In the genomic region with DNA sequence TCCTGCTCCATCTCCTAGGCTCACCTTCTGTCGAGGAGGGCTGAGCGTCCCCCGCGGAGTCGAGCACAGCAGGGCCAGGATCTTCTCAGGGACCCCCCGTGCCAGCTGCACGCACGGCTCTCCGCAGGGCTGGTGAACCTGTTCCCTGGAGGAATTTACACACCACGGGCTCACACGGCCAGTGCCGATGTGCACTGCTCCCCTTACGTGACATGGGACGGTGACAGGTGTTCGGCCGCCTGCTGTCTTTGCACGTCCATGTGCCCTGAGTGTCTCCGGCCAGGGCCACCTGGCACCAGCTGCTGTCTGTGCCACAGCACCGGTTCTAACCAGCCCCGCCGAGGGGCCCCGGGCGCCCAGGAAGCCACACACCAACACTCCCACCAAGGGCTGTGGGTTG, we compare ENCODE assay signal across 1 cellular context.
TF ChIP-seq lines count a peak whose summit lies in the region.

No MANE protein-coding gene starts in this region.

TF ChIP-seq in IMR-90, 13 proteins besides CTCF, POLR2A, EP300 and RAD21:
- TF ChIP-seq FOS (IDR thresholded peaks at IDR 0.05; ENCODE audit: low read depth, low read length) (no peak), BHLHE40 (IDR thresholded peaks at IDR 0.05; ENCODE audit: low read depth, low read length) (no peak), CHD1 (IDR thresholded peaks at IDR 0.05; ENCODE audit: low read depth, low read length) (no peak), RFX5 (IDR thresholded peaks at IDR 0.05; ENCODE audit: low read depth, low read length) (no peak), RCOR1 (IDR thresholded peaks at IDR 0.05; ENCODE audit: insufficient replicate concordance, low read length) (no peak), SMC3 (IDR thresholded peaks at IDR 0.05; ENCODE audit: low read depth, low read length) (no peak), MAFK (IDR thresholded peaks at IDR 0.05; ENCODE audit: low read depth, low read length) (no peak), MAZ (IDR thresholded peaks at IDR 0.05; ENCODE audit: borderline replicate concordance, low read depth, low read length) (no peak), CEBPB (IDR thresholded peaks at IDR 0.05; ENCODE audit: low read depth, low read length) (no peak), NFE2L2 (IDR thresholded peaks at IDR 0.05; ENCODE audit: low read depth, low read length) (no peak), MXI1 (IDR thresholded peaks at IDR 0.05; ENCODE audit: borderline replicate concordance, low read depth, low read length) (no peak)
- TF ChIP-seq, protein P1, sequence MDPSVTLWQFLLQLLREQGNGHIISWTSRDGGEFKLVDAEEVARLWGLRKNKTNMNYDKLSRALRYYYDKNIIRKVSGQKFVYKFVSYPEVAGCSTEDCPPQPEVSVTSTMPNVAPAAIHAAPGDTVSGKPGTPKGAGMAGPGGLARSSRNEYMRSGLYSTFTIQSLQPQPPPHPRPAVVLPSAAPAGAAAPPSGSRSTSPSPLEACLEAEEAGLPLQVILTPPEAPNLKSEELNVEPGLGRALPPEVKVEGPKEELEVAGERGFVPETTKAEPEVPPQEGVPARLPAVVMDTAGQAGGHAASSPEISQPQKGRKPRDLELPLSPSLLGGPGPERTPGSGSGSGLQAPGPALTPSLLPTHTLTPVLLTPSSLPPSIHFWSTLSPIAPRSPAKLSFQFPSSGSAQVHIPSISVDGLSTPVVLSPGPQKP (IDR thresholded peaks at IDR 0.05; ENCODE audit: borderline replicate concordance, low read depth, low read length), result no peak
- TF ChIP-seq, protein P2, sequence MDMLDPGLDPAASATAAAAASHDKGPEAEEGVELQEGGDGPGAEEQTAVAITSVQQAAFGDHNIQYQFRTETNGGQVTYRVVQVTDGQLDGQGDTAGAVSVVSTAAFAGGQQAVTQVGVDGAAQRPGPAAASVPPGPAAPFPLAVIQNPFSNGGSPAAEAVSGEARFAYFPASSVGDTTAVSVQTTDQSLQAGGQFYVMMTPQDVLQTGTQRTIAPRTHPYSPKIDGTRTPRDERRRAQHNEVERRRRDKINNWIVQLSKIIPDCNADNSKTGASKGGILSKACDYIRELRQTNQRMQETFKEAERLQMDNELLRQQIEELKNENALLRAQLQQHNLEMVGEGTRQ (IDR thresholded peaks at IDR 0.05; ENCODE audit: low read depth, low read length), result no peak
